8 cellular contexts compared by ENCODE assay signal in the genomic region with DNA sequence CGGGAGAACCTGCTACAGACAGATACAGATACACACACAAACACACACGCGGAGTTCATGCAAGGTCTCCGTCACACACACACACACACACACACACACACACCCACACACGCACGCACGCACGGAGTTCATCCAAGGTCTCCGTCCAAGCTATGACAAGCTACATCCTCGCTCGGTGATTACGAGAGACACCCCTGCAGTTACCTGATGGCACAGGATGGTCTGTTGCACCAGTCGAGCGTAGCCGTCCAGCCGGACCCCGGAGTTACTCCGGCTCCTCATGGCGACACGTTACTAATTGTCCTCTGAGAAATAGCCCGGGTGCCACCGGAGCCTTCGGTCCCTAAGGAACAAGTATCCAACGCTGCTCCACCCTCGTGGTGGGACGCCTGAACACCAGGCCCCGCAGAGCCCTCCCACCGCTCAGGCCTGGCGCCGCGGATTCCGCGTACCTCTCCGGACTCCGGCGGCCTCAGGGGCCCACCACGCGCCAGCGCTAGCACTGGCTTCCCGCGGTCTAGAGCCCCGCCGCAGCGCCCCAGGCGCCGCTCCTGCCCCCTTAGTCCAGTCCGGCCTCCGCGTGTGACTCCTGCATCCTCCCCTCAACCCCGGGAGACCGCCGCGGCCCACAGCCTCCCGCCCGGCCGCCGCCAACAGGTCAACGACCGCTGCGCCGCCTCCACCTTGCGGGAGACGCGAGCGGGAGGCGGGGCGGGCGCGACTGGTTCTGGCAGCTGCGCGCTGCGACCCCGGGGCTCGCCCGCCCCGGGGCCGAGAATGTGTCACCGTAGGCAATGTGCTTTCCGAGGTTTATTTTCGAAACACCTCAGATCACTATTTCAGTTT. TPM values are rescaled to one million over a fixed set of nuclear protein-coding genes. Genes with fewer than 3 reads are reported as not detected.
DNase-seq lines count a peak whose midpoint lies in the region; ATAC-seq and TF ChIP-seq lines count a peak whose summit lies in the region.
"Not testable (repeated sequence)": the region's sequence is repeated elsewhere in the genome, so short reads cannot be mapped to it uniquely, and the experiment has no call there.

A gene (minus strand): TSS at position 708 of the 846 bp plus-strand sequence. CDS start 426 bp downstream, at position 282.

- H3K4me3 Mint-ChIP-seq in activated CD8-positive, alpha-beta T cell treated with anti-CD3 and anti-CD28 coated beads, Interleukin-2, amount 10 ng/mL, durations not matched to agents 7 days and 5 days: peak within 1 kb of the TSS; percentile 65

- peak within 1 kb of the TSS; percentile 57 for H3K27ac ChIP-seq in colonic mucosa
- H3K27ac ChIP-seq in iPS-20b (ENCODE audit: low read length): not testable (repeated sequence)
- peak within 1 kb of the TSS; percentile 81 to 83 for H3K27ac ChIP-seq in prostate gland
- peak within 1 kb of the TSS; percentile 87 to 94 for H3K27ac ChIP-seq in tibial artery

- H3K9ac ChIP-seq in colonic mucosa (ENCODE audit: low read depth in 2 of 2, low read length in 2 of 2) (peak within 1 kb of the TSS; percentile 34 to 56), iPS-20b (ENCODE audit: low read depth, low read length) (peak within 1 kb of the TSS; percentile 68; the same call in 1 of the 2 replicates)

- CTCF ChIA-PET in activated CD8-positive, alpha-beta T cell treated with anti-CD3 and anti-CD28 coated beads, Interleukin-2, amount 10 ng/mL, durations not matched to agents 7 days and 5 days (lab: Charles Lee): not testable (repeated sequence)

- TF ChIP-seq POLR2A in prostate gland (IDR thresholded peaks at IDR 0.05): not testable (repeated sequence)

- not testable (repeated sequence) for H3K36me3 ChIP-seq in colonic mucosa; iPS-20b (ENCODE audit: insufficient read depth, low read depth, low read length); prostate gland; tibial artery

- not testable (repeated sequence) for H3K4me1 ChIP-seq in colonic mucosa; iPS-20b (ENCODE audit: insufficient read depth, low read length); prostate gland (replicated peaks)
- H3K4me1 ChIP-seq in tibial artery: peaks cover 0 to 14% (median 0%) of the 10 kb centered on the region in 4 donors

- not testable (repeated sequence) for H3K9me3 Mint-ChIP-seq in activated CD8-positive, alpha-beta T cell treated with anti-CD3 and anti-CD28 coated beads, Interleukin-2, amount 10 ng/mL, durations not matched to agents 7 days and 5 days (ENCODE audit: insufficient read depth)

- intact Hi-C loops in colonic mucosa (cut with DNase I); prostate gland (cut with DNase I); tibial artery (cut with DNase I; ENCODE audit: low total_unique reads): not testable (repeated sequence)

- not testable (repeated sequence) for H3K27ac Mint-ChIP-seq in activated CD8-positive, alpha-beta T cell treated with anti-CD3 and anti-CD28 coated beads, Interleukin-2, amount 10 ng/mL, durations not matched to agents 7 days and 5 days

- H3K4me3 ChIP-seq in colonic mucosa: peak within 1 kb of the TSS; percentile 48
- peak within 1 kb of the TSS; percentile 79 for H3K4me3 ChIP-seq in iPS-20b (ENCODE audit: low read length)
- peak within 1 kb of the TSS; percentile 35 to 38 for H3K4me3 ChIP-seq in prostate gland
- peak within 1 kb of the TSS; percentile 57 to 58 for H3K4me3 ChIP-seq in tibial artery

- peak; percentile 65 for ATAC-seq in HG03354 (IDR thresholded peaks at IDR 0.05; ENCODE audit: poor library complexity, severe bottlenecking, unreplicated experiment)
- ATAC-seq in activated CD8-positive, alpha-beta T cell treated with anti-CD3 and anti-CD28 coated beads, Interleukin-2, amount 10 ng/mL, durations not matched to agents 7 days and 5 days: peak; percentile 75

- TF ChIP-seq CTCF in colonic mucosa (IDR thresholded peaks at IDR 0.05); prostate gland (IDR thresholded peaks at IDR 0.05); tibial artery (IDR thresholded peaks at IDR 0.05): not testable (repeated sequence)

- not testable (repeated sequence) for H3K36me3 Mint-ChIP-seq in activated CD8-positive, alpha-beta T cell treated with anti-CD3 and anti-CD28 coated beads, Interleukin-2, amount 10 ng/mL, durations not matched to agents 7 days and 5 days (ENCODE audit: low read depth)

- H3K27me3 Mint-ChIP-seq in activated CD8-positive, alpha-beta T cell treated with anti-CD3 and anti-CD28 coated beads, Interleukin-2, amount 10 ng/mL, durations not matched to agents 7 days and 5 days (ENCODE audit: low read depth): not testable (repeated sequence)

- WGBS in prostate gland: 2% methylated on average over 16 of the region's 80 CpGs

- H3K4me1 Mint-ChIP-seq in activated CD8-positive, alpha-beta T cell treated with anti-CD3 and anti-CD28 coated beads, Interleukin-2, amount 10 ng/mL, durations not matched to agents 7 days and 5 days (ENCODE audit: low read depth): peaks cover 11% of the 10 kb centered on the region

- not testable (repeated sequence) for H3K27me3 ChIP-seq in colonic mucosa; iPS-20b (ENCODE audit: insufficient read depth, low read length); prostate gland (replicated peaks; ENCODE audit: insufficient read depth); tibial artery

- DNase-seq in GM03348 (ENCODE audit: low spot score): peak; percentile 40
- DNase-seq in NCI-H82 treated with DMSO at 0.1 percent for 48 hours (lab: John Stamatoyannopoulos, UW; ENCODE audit: unreplicated experiment): peak; percentile 37
- peak; percentile 30 for DNase-seq in activated CD8-positive, alpha-beta T cell treated with anti-CD3 and anti-CD28 coated beads, Interleukin-2, amount 10 ng/mL, durations not matched to agents 7 days and 5 days
- DNase-seq in colonic mucosa: peak; percentile 45
- DNase-seq in prostate gland (ENCODE audit: low spot score): peak; percentile 19
- peak; percentile 28 to 72 for DNase-seq in tibial artery

- not testable (repeated sequence) for H3K9me3 ChIP-seq in colonic mucosa; iPS-20b (ENCODE audit: insufficient read depth, low read depth, low read length); prostate gland; tibial artery

- POLR2A ChIA-PET in activated CD8-positive, alpha-beta T cell treated with anti-CD3 and anti-CD28 coated beads, Interleukin-2, amount 10 ng/mL, durations not matched to agents 7 days and 5 days (lab: Charles Lee): interaction anchor here (0.6 to 1.0 kb wide), 2 partner anchors 23 to 142 kb away, joined by 3 to 4 read pairs; no protein-coding TSS in a partner anchor

RNA-seq across cellular contexts. Expression of the gene that starts here (rescaled TPM):
- under 1 TPM; 0.21 to 0.44 TPM for total RNA-seq in activated CD8-positive, alpha-beta T cell treated with anti-CD3 and anti-CD28 coated beads, Interleukin-2, amount 10 ng/mL, durations not matched to agents 7 days and 5 days
- total RNA-seq in colonic mucosa (1 to 10 TPM; 4.2 to 4.7 TPM), prostate gland (10 to 100 TPM; 12.4 TPM)

Comparison
In these comparisons a context has a peak if more than half of its experiments do, and no peak if none do; other contexts are left out.
1. Peak in DNase-seq and ATAC-seq in activated CD8-positive, alpha-beta T cell treated with anti-CD3 and anti-CD28 coated beads, Interleukin-2, amount 10 ng/mL, durations not matched to agents 7 days and 5 days; RNA of the gene not detected or under 1 TPM.